Comparison of ENCODE assay signal across 30 cellular contexts in the genomic region with DNA sequence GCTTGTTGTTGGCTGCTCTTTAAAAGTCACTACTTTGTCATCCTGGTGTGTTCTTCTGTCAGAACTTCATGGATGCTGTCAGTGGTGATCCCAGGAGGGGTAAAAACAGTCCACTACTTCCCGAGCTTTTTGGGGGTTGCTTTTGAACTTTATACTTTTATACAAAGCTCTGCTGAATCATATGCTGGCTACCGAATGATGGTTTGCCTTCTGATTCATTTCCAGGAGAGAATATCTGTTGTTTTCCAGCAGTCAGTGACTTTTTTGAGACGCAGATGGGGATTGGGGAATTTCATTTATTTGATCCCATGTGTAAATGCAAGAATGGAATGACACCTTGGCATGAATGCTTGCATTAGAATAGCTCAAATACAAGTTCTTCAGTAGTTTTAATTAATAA. TPM values are rescaled to one million over a fixed set of nuclear protein-coding genes. Genes with fewer than 3 reads are reported as not detected.
A peak's percentile ranks its signal among the peaks of the same experiment; 100 is the strongest.
DNase-seq lines count a peak whose midpoint lies in the region; FAIRE-seq and TF ChIP-seq lines count a peak whose summit lies in the region.
"Had no signal": no experiment of that assay in that cellular context is flagged by ENCODE, and none has a peak within 500 bp of the region (broad histone marks: within the 10 kb centered on the region; RNA-seq: fewer than 3 reads in every experiment).

No MANE protein-coding gene starts in this region.

- H3K4me3 Mint-ChIP-seq in astrocyte (ENCODE audit: unreplicated experiment), result no peak overlapping the region
- no peak overlapping the region for H3K4me3 Mint-ChIP-seq in endodermal cell
- H3K4me3 Mint-ChIP-seq: activated CD4-positive, alpha-beta T cell treated with anti-CD3 and anti-CD28 coated beads for 36 hours; activated naive CD4-positive, alpha-beta T cell treated with anti-CD3 and anti-CD28 coated beads for 36 hours; activated T-cell treated with anti-CD3 and anti-CD28 coated beads, Interleukin-2, amount 50 U/mL, for 24 hours; naive thymus-derived CD8-positive, alpha-beta T cell had no signal

- H3K27ac ChIP-seq in astrocyte (ENCODE audit: low read depth, low read length), result peak overlapping the region; percentile 23
- H3K27ac ChIP-seq in endodermal cell (ENCODE audit: low read depth, low read length), result no peak overlapping the region
- H3K27ac ChIP-seq: BLaER1 treated with 17β-estradiol and CSF1 and Interleukin-3, amounts not matched to agents 10 nM and 100 nM; parathyroid adenoma; right lobe of liver; upper lobe of right lung had no signal

- H3K27ac Mint-ChIP-seq in astrocyte (ENCODE audit: unreplicated experiment), result no peak overlapping the region
- no peak overlapping the region for H3K27ac Mint-ChIP-seq in endodermal cell
- H3K27ac Mint-ChIP-seq: activated CD4-positive, alpha-beta T cell treated with anti-CD3 and anti-CD28 coated beads for 36 hours; activated naive CD4-positive, alpha-beta T cell treated with anti-CD3 and anti-CD28 coated beads for 36 hours; activated T-cell treated with anti-CD3 and anti-CD28 coated beads, Interleukin-2, amount 50 U/mL, for 24 hours had no signal

- H3K4me3 ChIP-seq in astrocyte (ENCODE audit: insufficient read depth, low read depth, low read length) (no peak overlapping the region), fibroblast of the aortic adventitia (ENCODE audit: low read depth, low read length) (no peak overlapping the region), endodermal cell (ENCODE audit: low read length) (no peak overlapping the region)
- H3K4me3 ChIP-seq: BLaER1 treated with 17β-estradiol and CSF1 and Interleukin-3, amounts not matched to agents 10 nM and 100 nM; right lobe of liver; upper lobe of right lung had no signal

- H3K9me3 Mint-ChIP-seq in astrocyte (ENCODE audit: unreplicated experiment), result no peaks in the 10 kb centered on the region
- H3K9me3 Mint-ChIP-seq in endodermal cell, result peaks cover 19% of the 10 kb centered on the region

- H3K4me1 Mint-ChIP-seq in astrocyte (ENCODE audit: low read depth, unreplicated experiment), result peaks cover 4% of the 10 kb centered on the region
- peaks cover 13% of the 10 kb centered on the region for H3K4me1 Mint-ChIP-seq in endodermal cell
- H3K4me1 Mint-ChIP-seq: activated CD4-positive, alpha-beta T cell treated with anti-CD3 and anti-CD28 coated beads for 36 hours had no signal

- H3K79me2 ChIP-seq in astrocyte (ENCODE audit: insufficient read depth, low read length), result no peaks in the 10 kb centered on the region

- no peaks in the 10 kb centered on the region for H3K4me1 ChIP-seq in astrocyte (ENCODE audit: insufficient read depth, low read length)
- no peaks in the 10 kb centered on the region for H3K4me1 ChIP-seq in endodermal cell (ENCODE audit: control insufficient read depth, insufficient read depth, low read length)
- H3K4me1 ChIP-seq: BLaER1 treated with 17β-estradiol and CSF1 and Interleukin-3, amounts not matched to agents 10 nM and 100 nM; parathyroid adenoma; right lobe of liver; upper lobe of right lung had no signal

- H3K27me3 Mint-ChIP-seq in astrocyte (ENCODE audit: low read depth, unreplicated experiment), result no peaks in the 10 kb centered on the region
- H3K27me3 Mint-ChIP-seq in endodermal cell (ENCODE audit: insufficient read depth), result no peaks in the 10 kb centered on the region
- H3K27me3 Mint-ChIP-seq: activated CD4-positive, alpha-beta T cell treated with anti-CD3 and anti-CD28 coated beads for 36 hours; activated T-cell treated with anti-CD3 and anti-CD28 coated beads, Interleukin-2, amount 50 U/mL, for 24 hours; naive thymus-derived CD8-positive, alpha-beta T cell had no signal

- peak overlapping the region; percentile 3 for H2AFZ ChIP-seq in astrocyte (ENCODE audit: low read depth, low read length)
- H2AFZ ChIP-seq: parathyroid adenoma had no signal

- intact Hi-C loops in head of caudate nucleus (cut with DNase I), result no loop called here

- H4K20me1 ChIP-seq in astrocyte (ENCODE audit: insufficient read depth, low read length), result no peaks in the 10 kb centered on the region
- H4K20me1 ChIP-seq: BLaER1 treated with 17β-estradiol and CSF1 and Interleukin-3, amounts not matched to agents 10 nM and 100 nM had no signal

- peak; percentile 67 for FAIRE-seq in astrocyte (lab: Jason Lieb, UNC)
- FAIRE-seq: HTR-8/SVneo had no signal

- H3K36me3 ChIP-seq in astrocyte (ENCODE audit: insufficient read depth, low read length) (no peaks in the 10 kb centered on the region), endodermal cell (ENCODE audit: control insufficient read depth, insufficient read depth, low read length) (peaks cover 16% of the 10 kb centered on the region)
- H3K36me3 ChIP-seq: right lobe of liver, upper lobe of right lung had no signal

- H3K9ac ChIP-seq in astrocyte (ENCODE audit: low read length), result peak overlapping the region; percentile 25
- H3K9ac ChIP-seq in endodermal cell (ENCODE audit: extremely low read depth, low read length, poor library complexity, severe bottlenecking), result no peak overlapping the region
- H3K9ac ChIP-seq: BLaER1 treated with 17β-estradiol and CSF1 and Interleukin-3, amounts not matched to agents 10 nM and 100 nM; parathyroid adenoma had no signal

- TF ChIP-seq CTCF in astrocyte (IDR thresholded peaks at IDR 0.05; ENCODE audit: insufficient read depth, low read depth, low read length), result no peak
- TF ChIP-seq CTCF in fibroblast of the aortic adventitia (IDR thresholded peaks at IDR 0.05; ENCODE audit: insufficient read depth, low read length), result no peak
- no peak for TF ChIP-seq CTCF in endodermal cell (conservative IDR thresholded peaks at IDR 0.05)
- TF ChIP-seq CTCF in GM20000 (IDR thresholded peaks at IDR 0.05; ENCODE audit: extremely low read depth, missing control alignments), result no peak

- DNase-seq in AG08395 (ENCODE audit: low spot score) (peak; percentile 32), HS-5 (ENCODE audit: low read depth) (peak; percentile 26), astrocyte (ENCODE audit: low read depth) (peak; percentile 64), fibroblast of the aortic adventitia (ENCODE audit: low read depth) (peak; percentile 16), activated gamma-delta T cell treated with Interleukin-2 at 50 U/mL for 16 hours (no peak), endodermal cell (no peak), head of caudate nucleus (no peak), GM20000 (ENCODE audit: low spot score) (no peak)
- DNase-seq: 8988T; activated CD4-positive, alpha-beta T cell treated with anti-CD3 and anti-CD28 coated beads for 36 hours; activated CD8-positive, alpha-beta memory T cell treated with anti-CD3 and anti-CD28 coated beads for 24 hours; activated naive CD4-positive, alpha-beta T cell treated with anti-CD3 and anti-CD28 coated beads for 36 hours; activated T-cell treated with anti-CD3 and anti-CD28 coated beads, Interleukin-2, amount 50 U/mL, for 24 hours; effector CD8-positive, alpha-beta T cell; Karpas-422; left colon; mesendoderm; naive thymus-derived CD8-positive, alpha-beta T cell; NCI-H1092; NCI-H2029; NCI-H2227 treated with DMSO at 0.1 percent for 48 hours; right lobe of liver; stimulated activated CD4-positive, alpha-beta T cell treated with anti-CD3 and anti-CD28 coated beads, Interleukin-15, amount 100 ng/mL, for 24 hours; SW 1271; upper lobe of right lung had no signal

- no peaks in the 10 kb centered on the region for H3K9me3 ChIP-seq in astrocyte (ENCODE audit: insufficient read depth, low read depth, low read length)
- H3K9me3 ChIP-seq in endodermal cell (ENCODE audit: control insufficient read depth, low read length), result peaks cover 21% of the 10 kb centered on the region
- H3K9me3 ChIP-seq: BLaER1 treated with 17β-estradiol and CSF1 and Interleukin-3, amounts not matched to agents 10 nM and 100 nM; right lobe of liver; upper lobe of right lung had no signal

- H3K36me3 Mint-ChIP-seq in astrocyte (ENCODE audit: low read depth, unreplicated experiment), result peaks cover 4% of the 10 kb centered on the region
- H3K36me3 Mint-ChIP-seq in endodermal cell (ENCODE audit: low read depth), result peaks cover 38% of the 10 kb centered on the region

- WGBS in endodermal cell (ENCODE audit: insufficient coverage in 1 of 2, insufficient read length in 1 of 2), 2 experiments, result 30 to 86% methylated on average over 2 to 3 of the region's 3 CpGs

- H3K27me3 ChIP-seq in astrocyte (ENCODE audit: insufficient read depth, low read length) (no peaks in the 10 kb centered on the region), endodermal cell (ENCODE audit: control insufficient read depth, insufficient read depth, low read length, poor library complexity, severe bottlenecking) (no peaks in the 10 kb centered on the region)
- H3K27me3 ChIP-seq: BLaER1 treated with 17β-estradiol and CSF1 and Interleukin-3, amounts not matched to agents 10 nM and 100 nM; right lobe of liver; upper lobe of right lung had no signal

- H3K4me2 ChIP-seq in astrocyte (ENCODE audit: low read length), result peak overlapping the region; percentile 50
- H3K4me2 ChIP-seq: BLaER1 treated with 17β-estradiol and CSF1 and Interleukin-3, amounts not matched to agents 10 nM and 100 nM had no signal

RNA-seq across cellular contexts. Expression of gene COL10A1, which starts 32.7 kb away (rescaled TPM):
- 0.17 TPM in 1 of 2 replicates, not detected in the other for total RNA-seq in astrocyte
- total RNA-seq in fibroblast of the aortic adventitia (ENCODE audit: low replicate concordance), result not detected in 2 replicates
- total RNA-seq in endodermal cell, result not detected
- polyA plus RNA-seq in endodermal cell (2013, experiment 1 of 2), result not detected
- polyA plus RNA-seq in endodermal cell (2013, experiment 2 of 2), result not detected
- total RNA-seq: activated CD4-positive, alpha-beta T cell treated with anti-CD3 and anti-CD28 coated beads for 36 hours; activated naive CD4-positive, alpha-beta T cell treated with anti-CD3 and anti-CD28 coated beads for 36 hours; left colon; naive thymus-derived CD8-positive, alpha-beta T cell; subcutaneous adipose tissue had no signal
- polyA plus RNA-seq: esophagus had no signal

RNA-seq across cellular contexts. Expression of gene NT5DC1, which starts 58.0 kb away (rescaled TPM):
- total RNA-seq in astrocyte (26.7 and 29.7 TPM in 2 replicates), fibroblast of the aortic adventitia (ENCODE audit: low replicate concordance) (7.2 and 14.0 TPM in 2 replicates), endodermal cell (100 to 1,000 TPM in 1 of 2 donors, 10 to 100 TPM in 1; 83.0 to 136 TPM)
- 35.9 TPM for polyA plus RNA-seq in endodermal cell (2013, experiment 1 of 2)
- 32.2 TPM for polyA plus RNA-seq in endodermal cell (2013, experiment 2 of 2)

Comparison
In these comparisons a context has a peak if more than half of its experiments do, and no peak if none do; other contexts are left out.
1. DNase-seq: peak in AG08395 (single experiment), HS-5 (single experiment), astrocyte (single experiment) and fibroblast of the aortic adventitia (single experiment); none in activated gamma-delta T cell treated with Interleukin-2 at 50 U/mL for 16 hours (single experiment), endodermal cell (single experiment), head of caudate nucleus (0 of 42) and GM20000 (single experiment).